Comparison of ENCODE assay signal across 16 cellular contexts in genomic region chr2:127078691-127079270, GRCh38. TPM values are rescaled to one million over a fixed set of nuclear protein-coding genes. Genes with fewer than 3 reads are reported as not detected.
DNase-seq lines count a peak whose midpoint lies in the region; ATAC-seq and TF ChIP-seq lines count a peak whose summit lies in the region.
"Had no signal": no experiment of that assay in that cellular context is flagged by ENCODE, and none has a peak within 500 bp of the region (broad histone marks: within the 10 kb centered on the region; RNA-seq: fewer than 3 reads in every experiment).

No MANE protein-coding gene starts in this region.

- H3K27me3 Mint-ChIP-seq in activated CD4-positive, alpha-beta memory T cell treated with anti-CD3 and anti-CD28 coated beads, Interleukin-2, amount 10 ng/mL, durations not matched to agents 7 days and 5 days = no peaks in the 10 kb centered on the region
- H3K27me3 Mint-ChIP-seq in endothelial cell (ENCODE audit: unreplicated experiment) = peaks cover 22% of the 10 kb centered on the region
- H3K27me3 Mint-ChIP-seq in stimulated activated memory B cell treated with anti-CD40 and anti-IgM and Interleukin-4, amounts not matched to agents 10 μg/mL and 1 μg/mL and 100 μg/mL, for 72 hours = no peaks in the 10 kb centered on the region

- H3K4me1 Mint-ChIP-seq in activated CD4-positive, alpha-beta memory T cell treated with anti-CD3 and anti-CD28 coated beads, Interleukin-2, amount 10 ng/mL, durations not matched to agents 7 days and 5 days = peaks cover 66% of the 10 kb centered on the region
- peaks cover 37% of the 10 kb centered on the region for H3K4me1 Mint-ChIP-seq in endothelial cell (ENCODE audit: unreplicated experiment)
- H3K4me1 Mint-ChIP-seq in stimulated activated memory B cell treated with anti-CD40 and anti-IgM and Interleukin-4, amounts not matched to agents 10 μg/mL and 1 μg/mL and 100 μg/mL, for 72 hours = peaks cover 94% of the 10 kb centered on the region

- peak; percentile 33 for DNase-seq in activated CD4-positive, alpha-beta T cell treated with anti-CD3 and anti-CD28 coated beads for 48 hours
- DNase-seq in activated CD4-positive, alpha-beta T cell treated with anti-CD3 and anti-CD28 coated beads for 4 hours = no peak
- no peak for DNase-seq in activated CD4-positive, alpha-beta memory T cell treated with anti-CD3 and anti-CD28 coated beads, Interleukin-2, amount 10 ng/mL, durations not matched to agents 7 days and 5 days
- DNase-seq in endothelial cell (ENCODE audit: low spot score) (no peak), NCI-H524 (lab: John Stamatoyannopoulos, UW) (no peak)
- DNase-seq in stimulated activated CD4-positive, alpha-beta T cell treated with anti-CD3 and anti-CD28 coated beads, Interleukin-4, amount 100 ng/mL, for 24 hours = no peak
- DNase-seq: ACHN, DMS53, H7, heart left ventricle, NCI-H1930, NCI-H82, SHP77 treated with DMSO at 0.1 percent for 48 hours, testis had no signal

- peak overlapping the region; percentile 87 for H3K4me3 Mint-ChIP-seq in activated CD4-positive, alpha-beta memory T cell treated with anti-CD3 and anti-CD28 coated beads, Interleukin-2, amount 10 ng/mL, durations not matched to agents 7 days and 5 days
- H3K4me3 Mint-ChIP-seq in endothelial cell (ENCODE audit: unreplicated experiment) = no peak overlapping the region
- H3K4me3 Mint-ChIP-seq in stimulated activated memory B cell treated with anti-CD40 and anti-IgM and Interleukin-4, amounts not matched to agents 10 μg/mL and 1 μg/mL and 100 μg/mL, for 72 hours = peak overlapping the region; percentile 42

- TF ChIP-seq CTCF in endothelial cell (IDR thresholded peaks at IDR 0.05; ENCODE audit: unreplicated experiment) = no peak

- H3K36me3 Mint-ChIP-seq in activated CD4-positive, alpha-beta memory T cell treated with anti-CD3 and anti-CD28 coated beads, Interleukin-2, amount 10 ng/mL, durations not matched to agents 7 days and 5 days (ENCODE audit: low read depth) = peaks cover 25% of the 10 kb centered on the region
- H3K36me3 Mint-ChIP-seq in endothelial cell (ENCODE audit: low read depth, unreplicated experiment) = peaks cover 7% of the 10 kb centered on the region
- peaks cover 16% of the 10 kb centered on the region for H3K36me3 Mint-ChIP-seq in stimulated activated memory B cell treated with anti-CD40 and anti-IgM and Interleukin-4, amounts not matched to agents 10 μg/mL and 1 μg/mL and 100 μg/mL, for 72 hours

- CTCF ChIA-PET in activated CD4-positive, alpha-beta memory T cell treated with anti-CD3 and anti-CD28 coated beads, Interleukin-2, amount 10 ng/mL, durations not matched to agents 7 days and 5 days (lab: Charles Lee) = interaction anchor here (7.2 kb wide), 1 partner anchor 10 kb away, joined by 59 read pairs; no protein-coding TSS in a partner anchor

- peak overlapping the region; percentile 95 for H3K27ac Mint-ChIP-seq in activated CD4-positive, alpha-beta memory T cell treated with anti-CD3 and anti-CD28 coated beads, Interleukin-2, amount 10 ng/mL, durations not matched to agents 7 days and 5 days
- peak overlapping the region; percentile 24 for H3K27ac Mint-ChIP-seq in endothelial cell (ENCODE audit: unreplicated experiment)
- peak overlapping the region; percentile 89 for H3K27ac Mint-ChIP-seq in stimulated activated memory B cell treated with anti-CD40 and anti-IgM and Interleukin-4, amounts not matched to agents 10 μg/mL and 1 μg/mL and 100 μg/mL, for 72 hours

- H3K9me3 Mint-ChIP-seq in activated CD4-positive, alpha-beta memory T cell treated with anti-CD3 and anti-CD28 coated beads, Interleukin-2, amount 10 ng/mL, durations not matched to agents 7 days and 5 days = no peaks in the 10 kb centered on the region
- no peaks in the 10 kb centered on the region for H3K9me3 Mint-ChIP-seq in endothelial cell (ENCODE audit: unreplicated experiment)
- no peaks in the 10 kb centered on the region for H3K9me3 Mint-ChIP-seq in stimulated activated memory B cell treated with anti-CD40 and anti-IgM and Interleukin-4, amounts not matched to agents 10 μg/mL and 1 μg/mL and 100 μg/mL, for 72 hours

- no peak for ATAC-seq in stimulated activated memory B cell treated with anti-CD40 and anti-IgM and Interleukin-4, amounts not matched to agents 10 μg/mL and 1 μg/mL and 100 μg/mL, for 72 hours
- no peak for ATAC-seq in HG03565 (IDR thresholded peaks at IDR 0.05; ENCODE audit: unreplicated experiment)
- ATAC-seq: heart left ventricle had no signal

- POLR2A ChIA-PET in activated CD4-positive, alpha-beta memory T cell treated with anti-CD3 and anti-CD28 coated beads, Interleukin-2, amount 10 ng/mL, durations not matched to agents 7 days and 5 days (lab: Charles Lee) = interaction anchor here (3.8 to 4.0 kb wide), 2 partner anchors 10 to 27 kb away, joined by 23 to 26 read pairs; partner anchors contain the start of gene BIN1

RNA-seq across cellular contexts. Expression of gene BIN1, which starts 28.2 kb away (rescaled TPM):
- 100 to 1,000 TPM; 130 to 131 TPM for total RNA-seq in activated CD4-positive, alpha-beta memory T cell treated with anti-CD3 and anti-CD28 coated beads, Interleukin-2, amount 10 ng/mL, durations not matched to agents 7 days and 5 days
- 182 TPM for total RNA-seq in endothelial cell (ENCODE audit: unreplicated experiment)

Comparison
In these comparisons a context has a peak if more than half of its experiments do, and no peak if none do; other contexts are left out.
1. H3K27ac Mint-ChIP-seq: peak in every context shown above with its lines; median percentile 95 in activated CD4-positive, alpha-beta memory T cell treated with anti-CD3 and anti-CD28 coated beads, Interleukin-2, amount 10 ng/mL, durations not matched to agents 7 days and 5 days; 89 in stimulated activated memory B cell treated with anti-CD40 and anti-IgM and Interleukin-4, amounts not matched to agents 10 μg/mL and 1 μg/mL and 100 μg/mL, for 72 hours; 24 in endothelial cell.